ENCODE assay signal across 17 cellular contexts in the genomic region with DNA sequence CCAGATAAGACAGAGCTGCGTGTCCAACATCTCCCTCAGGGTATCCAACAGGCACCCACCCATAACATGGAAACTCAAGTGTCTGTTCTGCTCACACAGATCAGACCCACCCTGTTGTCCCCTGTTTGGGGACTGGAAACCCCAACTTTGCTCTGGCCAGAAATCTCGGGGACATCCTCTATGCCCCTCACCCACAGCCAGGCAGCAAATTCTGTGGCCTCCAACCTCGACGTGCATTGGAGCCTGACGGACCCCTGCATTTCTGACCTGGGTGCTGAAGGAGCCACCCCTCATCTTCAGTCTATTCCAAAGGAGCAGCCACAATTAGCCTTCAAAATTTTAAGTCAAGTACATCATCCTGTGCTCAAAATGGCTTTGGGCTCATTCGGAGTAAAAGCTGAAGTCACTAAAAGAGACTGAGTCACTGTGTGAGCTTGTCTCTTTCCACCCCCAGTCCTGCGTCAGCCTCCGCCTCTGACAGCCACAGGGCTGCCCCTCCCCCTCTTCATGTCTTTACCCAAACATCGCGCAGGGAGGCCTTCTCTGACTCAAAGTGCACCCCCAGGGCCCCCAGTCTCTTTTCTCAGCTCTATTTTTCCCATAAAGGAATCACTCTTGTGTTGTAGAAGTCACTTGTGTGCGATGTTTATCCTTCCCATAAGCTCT. TPM values are rescaled to one million over a fixed set of nuclear protein-coding genes. Genes with fewer than 3 reads are reported as not detected.
A peak's percentile ranks its signal among the peaks of the same experiment; 100 is the strongest.
DNase-seq lines count a peak whose midpoint lies in the region; ATAC-seq and TF ChIP-seq lines count a peak whose summit lies in the region.
"Had no signal": no experiment of that assay in that cellular context is flagged by ENCODE, and none has a peak within 500 bp of the region (broad histone marks: within the 10 kb centered on the region; RNA-seq: fewer than 3 reads in every experiment).

No MANE protein-coding gene starts in this region.

- H3K4me1 ChIP-seq in spleen, result peaks cover 0 to 6% (median 0%) of the 10 kb centered on the region in 6 donors

- no peak overlapping the region for H3K27ac ChIP-seq in spleen

- H3K36me3 ChIP-seq in spleen, result no peaks in the 10 kb centered on the region

- peaks cover 0 to 53% (median 0%) of the 10 kb centered on the region in 7 donors for H3K27me3 ChIP-seq in spleen (replicated peaks in 1 of 7)

- no peak for TF ChIP-seq POLR2A in spleen (IDR thresholded peaks at IDR 0.05)

- no peak for ATAC-seq in GM19035 (IDR thresholded peaks at IDR 0.05; ENCODE audit: unreplicated experiment)
- no peak for ATAC-seq in HG03159 (IDR thresholded peaks at IDR 0.05; ENCODE audit: unreplicated experiment)

- no peak for TF ChIP-seq CTCF in spleen (IDR thresholded peaks at IDR 0.05 in 8 of 11, conservative IDR thresholded peaks at IDR 0.05 in 3 of 11)

- peak; percentile 9 for DNase-seq in activated CD8-positive, alpha-beta memory T cell treated with anti-CD3 and anti-CD28 coated beads, Interleukin-2, amount 50 U/mL, for 24 hours (ENCODE audit: extremely low read depth)
- DNase-seq in activated CD8-positive, alpha-beta memory T cell treated with anti-CD3 and anti-CD28 coated beads, Interleukin-2, amount 50 U/mL, for 4 hours, result no peak
- peak; percentile 53 for DNase-seq in activated naive CD4-positive, alpha-beta T cell treated with anti-CD3 and anti-CD28 coated beads, Interleukin-2, amount 50 U/mL, for 16 hours
- DNase-seq in spleen, result peak; percentile 42
- DNase-seq in stimulated activated CD8-positive, alpha-beta memory T cell treated with anti-CD3 and anti-CD28 coated beads, Interleukin-7, amount 100 ng/mL, for 24 hours (ENCODE audit: low read depth), result peak; percentile 20
- DNase-seq in NCI-H774 (lab: John Stamatoyannopoulos, UW), result no peak
- DNase-seq: ACHN; activated CD4-positive, alpha-beta T cell treated with anti-CD3 and anti-CD28 coated beads for 1 hour; CD8-positive, alpha-beta memory T cell; mesendoderm; NCI-H2107; NCI-H82; retina; T-helper 1 cell had no signal

- no peak overlapping the region for H3K4me3 ChIP-seq in spleen

- 68 to 73% (median 69%) methylated on average over 11 of the region's 11 CpGs for WGBS in spleen, 5 donors

- intact Hi-C loops in spleen (cut with DNase I; ENCODE audit: low total_unique reads), result no loop called here

- peaks cover 0 to 10% (median 0%) of the 10 kb centered on the region in 8 donors for H3K9me3 ChIP-seq in spleen

RNA-seq across cellular contexts. Expression of a gene that starts 24.4 kb away (rescaled TPM):
- total RNA-seq in spleen, result 10 to 100 TPM in 6 of 7 donors, 1 to 10 TPM in 1; 10.0 to 19.8 (median 15.8) TPM
- polyA plus RNA-seq in spleen, result 1 to 10 TPM; 4.4 to 7.7 (median 6.1) TPM

RNA-seq across cellular contexts. Expression of a gene that starts 24.9 kb away (rescaled TPM):
- total RNA-seq in spleen, result not detected
- not detected for polyA plus RNA-seq in spleen
- total RNA-seq: CD8-positive, alpha-beta memory T cell had no signal
- polyA plus RNA-seq: CD8-positive, alpha-beta memory T cell; IgD-negative memory B cell had no signal

Comparison
In these comparisons a context has a peak if more than half of its experiments do, and no peak if none do; other contexts are left out.
1. DNase-seq: peak in activated CD8-positive, alpha-beta memory T cell treated with anti-CD3 and anti-CD28 coated beads, Interleukin-2, amount 50 U/mL, for 24 hours (single experiment), activated naive CD4-positive, alpha-beta T cell treated with anti-CD3 and anti-CD28 coated beads, Interleukin-2, amount 50 U/mL, for 16 hours (single experiment), spleen (single experiment) and stimulated activated CD8-positive, alpha-beta memory T cell treated with anti-CD3 and anti-CD28 coated beads, Interleukin-7, amount 100 ng/mL, for 24 hours (single experiment); none in activated CD8-positive, alpha-beta memory T cell treated with anti-CD3 and anti-CD28 coated beads, Interleukin-2, amount 50 U/mL, for 4 hours (single experiment) and NCI-H774 (single experiment).